Comparison of ENCODE assay signal across 17 cellular contexts in genomic region chr15:39028069-39028468, GRCh38.
DNase-seq lines count a peak whose midpoint lies in the region; ATAC-seq, FAIRE-seq and TF ChIP-seq lines count a peak whose summit lies in the region.
"Had no signal": no experiment of that assay in that cellular context is flagged by ENCODE, and none has a peak within 500 bp of the region (broad histone marks: within the 10 kb centered on the region; RNA-seq: fewer than 3 reads in every experiment).

No MANE protein-coding gene starts in this region.

- no peak for FAIRE-seq in GM19239 (lab: Jason Lieb, UNC)

- TF ChIP-seq RAD21 in IMR-90 (IDR thresholded peaks at IDR 0.05; ENCODE audit: low read length) = no peak

- H3K56ac ChIP-seq in IMR-90 (ENCODE audit: extremely low read depth, insufficient read depth, low read length) = no peak overlapping the region

- H3K27me3 ChIP-seq in IMR-90 (ENCODE audit: control insufficient read depth, insufficient read depth, low read length) (no peaks in the 10 kb centered on the region), body of pancreas (no peaks in the 10 kb centered on the region)
- H3K27me3 ChIP-seq: ovary had no signal

- H3K14ac ChIP-seq in IMR-90 (replicated peaks; ENCODE audit: low read depth, low read length) = no peak overlapping the region

- no peak overlapping the region for H3K9ac ChIP-seq in IMR-90 (ENCODE audit: low read depth, low read length)

- peak; percentile 46; the same call in 1 of the 2 replicates for ATAC-seq in IMR-90 (ENCODE audit: low read depth)
- ATAC-seq in body of pancreas = no peak
- peak; percentile 65 for ATAC-seq in left ventricle myocardium superior
- no peak for ATAC-seq in HG02623 (IDR thresholded peaks at IDR 0.05; ENCODE audit: unreplicated experiment)
- ATAC-seq: stimulated activated memory B cell treated with anti-CD40 and anti-IgM and Interleukin-4, amounts not matched to agents 10 μg/mL and 1 μg/mL and 100 μg/mL, for 72 hours had no signal

- no TSS peak for BruUV-seq in IMR-90 (replicated peaks; lab: Mats Ljungman, UMichigan)

- in situ Hi-C loops in ACHN (cut with HindIII; ENCODE audit: low pct_ligation_motif_present, low pct_unique_long_range_greater_than_20kb, low sequenced_read_pairs) = no loop called here
- in situ Hi-C loops in IMR-90 (cut with MboI; ENCODE audit: low sequenced_read_pairs) = no loop called here

- POLR2A ChIA-PET in IMR-90 (lab: Charles Lee; ENCODE audit: unreplicated experiment) = no interaction called here

- 0% methylated on average over 1 of the region's 3 CpGs; no CpG with 5 or more reads in 1 of the 2 experiments for WGBS in IMR-90 (ENCODE audit: extremely low coverage in 2 of 2, insufficient read length in 1 of 2), 2 experiments
- WGBS in body of pancreas, 2 donors = 88 to 96% methylated on average over 3 of the region's 3 CpGs

- H2AK5ac ChIP-seq in IMR-90 (ENCODE audit: low read depth, low read length) = no peak overlapping the region

- no peaks in the 10 kb centered on the region for H3K36me3 ChIP-seq in IMR-90 (ENCODE audit: control insufficient read depth, insufficient read depth, low read length)
- no peaks in the 10 kb centered on the region for H3K36me3 ChIP-seq in body of pancreas (replicated peaks in 1 of 2; ENCODE audit: insufficient read depth in 1 of 2, low read depth in 2 of 2)
- H3K36me3 ChIP-seq: ovary had no signal

- no peak overlapping the region for H3K23ac ChIP-seq in IMR-90 (ENCODE audit: low read depth, low read length)

- no peak overlapping the region for H4K5ac ChIP-seq in IMR-90 (ENCODE audit: low read depth, low read length)

- no peaks in the 10 kb centered on the region for H4K20me1 ChIP-seq in IMR-90 (ENCODE audit: insufficient read depth, low read length)

- H2BK5ac ChIP-seq in IMR-90 (ENCODE audit: low read depth, low read length, poor library complexity, severe bottlenecking) = no peak overlapping the region

- intact Hi-C loops in IMR-90 (cut with micrococcal nuclease) (no loop called here), body of pancreas (cut with DNase I) (no loop called here), left ventricle myocardium superior (cut with micrococcal nuclease) (no loop called here)

- H2BK20ac ChIP-seq in IMR-90 (ENCODE audit: low read depth, low read length) = no peak overlapping the region

- H3K18ac ChIP-seq in IMR-90 (ENCODE audit: low read depth, low read length) = no peak overlapping the region

- no peak overlapping the region for H4K8ac ChIP-seq in IMR-90 (ENCODE audit: low read depth in 2 of 2, low read length in 2 of 2)

- no peak for TF ChIP-seq CTCF in IMR-90 (conservative IDR thresholded peaks at IDR 0.05; ENCODE audit: low read depth, low read length)
- TF ChIP-seq CTCF in body of pancreas (IDR thresholded peaks at IDR 0.05) = no peak

- H3K9me3 ChIP-seq in IMR-90 (ENCODE audit: control insufficient read depth, insufficient read depth, low read length) (no peaks in the 10 kb centered on the region), body of pancreas (no peaks in the 10 kb centered on the region)
- H3K9me3 ChIP-seq: ovary had no signal

- H3K79me1 ChIP-seq in IMR-90 (ENCODE audit: low read depth in 1 of 2, low read length in 2 of 2) = no peaks in the 10 kb centered on the region

- H3K4me2 ChIP-seq in IMR-90 (ENCODE audit: low read depth, low read length) = no peak overlapping the region

- no peak overlapping the region for H2AFZ ChIP-seq in IMR-90 (replicated peaks; ENCODE audit: low read length, poor library complexity)

- dilution Hi-C loops in IMR-90 (cut with HindIII; ENCODE audit: low sequenced_read_pairs, unreplicated experiment) = no loop called here

- H3K4me1 ChIP-seq in IMR-90 (ENCODE audit: control insufficient read depth, insufficient read depth, low read length) = peaks cover 5% of the 10 kb centered on the region
- H3K4me1 ChIP-seq in body of pancreas = no peaks in the 10 kb centered on the region

- H3K4me3 ChIP-seq in IMR-90 (ENCODE audit: insufficient read depth, low read depth, low read length) (no peak overlapping the region), body of pancreas (no peak overlapping the region)
- H3K4me3 ChIP-seq: ovary had no signal

- no peak overlapping the region for H2AK9ac ChIP-seq in IMR-90 (replicated peaks; ENCODE audit: low read depth, low read length, poor library complexity)

- H3K4ac ChIP-seq in IMR-90 (ENCODE audit: low read depth, low read length) = no peak overlapping the region

- no peak overlapping the region for H2BK120ac ChIP-seq in IMR-90 (ENCODE audit: low read depth, low read length)

- TF ChIP-seq POLR2A in IMR-90 (IDR thresholded peaks at IDR 0.05; ENCODE audit: low read depth, low read length) (no peak), body of pancreas (IDR thresholded peaks at IDR 0.05) (no peak)

- H3K27ac ChIP-seq in IMR-90 (ENCODE audit: insufficient read depth, low read length) (no peak overlapping the region), body of pancreas (no peak overlapping the region)
- H3K27ac ChIP-seq: ovary had no signal

- H3K9me1 ChIP-seq in IMR-90 (ENCODE audit: insufficient read depth, low read length) = peaks cover 3% of the 10 kb centered on the region; the same call in 1 of the 2 replicates

- DNase-seq in ACHN (peak; percentile 31), IMR-90 (peak; percentile 78), body of pancreas (peak in 3 of 4 donors; percentile 7 to 45 (median 27)), left ventricle myocardium superior (peak; percentile 50), GM19239 (ENCODE audit: insufficient read length, low spot score) (no peak)
- no peak for DNase-seq in stimulated activated CD4-positive, alpha-beta T cell treated with anti-CD3 and anti-CD28 coated beads, Interleukin-15, amount 100 ng/mL, for 24 hours
- no peak for DNase-seq in effector CD4-positive, alpha-beta T cell
- DNase-seq: activated CD8-positive, alpha-beta memory T cell treated with anti-CD3 and anti-CD28 coated beads, Interleukin-2, amount 50 U/mL, for 4 hours; activated naive CD8-positive, alpha-beta T cell treated with anti-CD3 and anti-CD28 coated beads for 36 hours; DMS 273 treated with DMSO at 0.1 percent for 48 hours; H7; NCI-H1436 treated with DMSO at 0.1 percent for 48 hours; ovary; SHP77 treated with DMSO at 0.1 percent for 48 hours; stimulated activated CD4-positive, alpha-beta T cell treated with anti-CD3 and anti-CD28 coated beads, Interleukin-2, amount 100 ng/mL, for 24 hours had no signal

- no peak overlapping the region for H4K91ac ChIP-seq in IMR-90 (ENCODE audit: insufficient read depth, low read depth, low read length)

- H2BK15ac ChIP-seq in IMR-90 (ENCODE audit: low read depth, low read length) = no peak overlapping the region

- CTCF ChIA-PET in IMR-90 (lab: Yijun Ruan, JAX) = interaction anchor here (0.6 kb wide), 1 partner anchor 85 kb away, joined by 3 read pairs; no protein-coding TSS in a partner anchor

TF ChIP-seq in IMR-90, 13 proteins besides CTCF, POLR2A, EP300 and RAD21:
- TF ChIP-seq MAZ (IDR thresholded peaks at IDR 0.05; ENCODE audit: borderline replicate concordance, low read depth, low read length) (no peak), FOS (IDR thresholded peaks at IDR 0.05; ENCODE audit: low read depth, low read length) (peak; percentile 42; the same call in 1 of the 2 replicates)

Comparison
In these comparisons a context has a peak if more than half of its experiments do, and no peak if none do; other contexts are left out.
1. DNase-seq: peak in ACHN (single experiment), IMR-90 (single experiment), body of pancreas (3 of 4) and left ventricle myocardium superior (single experiment); none in stimulated activated CD4-positive, alpha-beta T cell treated with anti-CD3 and anti-CD28 coated beads, Interleukin-15, amount 100 ng/mL, for 24 hours (single experiment), effector CD4-positive, alpha-beta T cell (single experiment) and GM19239 (single experiment).
2. ATAC-seq: peak in IMR-90 (single experiment) and left ventricle myocardium superior (single experiment); none in body of pancreas (single experiment) and HG02623 (single experiment).